Comparison of ENCODE assay signal across 6 cellular contexts in the genomic region with DNA sequence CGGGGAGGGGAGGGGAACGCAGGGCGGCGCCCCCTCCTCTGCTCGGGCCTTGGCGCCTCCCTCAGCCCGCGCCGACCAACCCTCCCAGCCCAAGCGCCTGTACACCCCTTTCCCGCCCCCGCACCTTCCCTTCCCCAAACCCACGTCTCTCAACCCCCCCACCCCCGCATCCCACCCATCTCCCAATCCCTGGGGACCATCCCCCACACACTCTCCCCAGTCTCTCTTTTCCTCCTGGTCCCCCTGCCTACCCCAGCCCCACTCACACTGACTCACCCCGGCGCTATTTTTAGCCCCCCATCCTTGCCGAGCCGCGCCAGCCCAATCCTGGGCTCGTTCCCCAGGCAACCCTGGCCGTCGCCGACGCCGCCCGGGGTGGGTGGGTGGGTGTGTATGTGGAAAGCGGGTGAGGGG. TPM values are rescaled to one million over a fixed set of nuclear protein-coding genes. Genes with fewer than 3 reads are reported as not detected.
DNase-seq lines count a peak whose midpoint lies in the region; TF ChIP-seq lines count a peak whose summit lies in the region.

No MANE protein-coding gene starts in this region.

- no peaks in the 10 kb centered on the region for H3K27me3 Mint-ChIP-seq in activated CD4-positive, alpha-beta memory T cell treated with anti-CD3 and anti-CD28 coated beads for 36 hours
- H3K27me3 Mint-ChIP-seq in activated CD4-positive, alpha-beta memory T cell treated with anti-CD3 and anti-CD28 coated beads, Interleukin-2, amount 10 ng/mL, durations not matched to agents 7 days and 5 days = no peaks in the 10 kb centered on the region

- H3K36me3 ChIP-seq in trophoblast cell (ENCODE audit: control insufficient read depth in 1 of 2, insufficient read depth in 2 of 2, low read length in 2 of 2) = peaks cover 0 to 4% of the 10 kb centered on the region in 2 experiments

- no peak overlapping the region for H3K4me3 Mint-ChIP-seq in activated CD4-positive, alpha-beta memory T cell treated with anti-CD3 and anti-CD28 coated beads for 36 hours
- H3K4me3 Mint-ChIP-seq in activated CD4-positive, alpha-beta memory T cell treated with anti-CD3 and anti-CD28 coated beads, Interleukin-2, amount 10 ng/mL, durations not matched to agents 7 days and 5 days = no peak overlapping the region

- H3K23ac ChIP-seq in trophoblast cell (ENCODE audit: low read length) = no peak overlapping the region

- H2BK5ac ChIP-seq in trophoblast cell (ENCODE audit: low read depth, low read length, poor library complexity) = peak overlapping the region; percentile 60

- peak overlapping the region; percentile 91 for H3K14ac ChIP-seq in trophoblast cell (ENCODE audit: low read length)

- peaks cover 34% of the 10 kb centered on the region for H3K79me1 ChIP-seq in trophoblast cell (ENCODE audit: low read length)

- H3K79me2 ChIP-seq in trophoblast cell (ENCODE audit: control insufficient read depth, insufficient read depth, low read length, poor library complexity) = peaks cover 11% of the 10 kb centered on the region

- H2AK5ac ChIP-seq in trophoblast cell (ENCODE audit: low read length) = peak overlapping the region; percentile 66

- peak overlapping the region; percentile 95 for H3K18ac ChIP-seq in trophoblast cell (ENCODE audit: low read length)

- peaks cover 39 to 49% of the 10 kb centered on the region in 2 experiments for H3K4me1 ChIP-seq in trophoblast cell (ENCODE audit: control insufficient read depth in 1 of 2, insufficient read depth in 2 of 2, low read length in 2 of 2)

- intact Hi-C loops in activated CD4-positive, alpha-beta memory T cell treated with anti-CD3 and anti-CD28 coated beads for 36 hours (cut with micrococcal nuclease) = no loop called here
- intact Hi-C loops in dorsolateral prefrontal cortex (cut with DNase I) = loop anchor here in 1 of 2 donors (2.0 kb wide), 1 partner anchor 38 kb away; a partner anchor contains a TSS

- peak overlapping the region; percentile 60 to 97 (median 87) for H3K4me3 ChIP-seq in dorsolateral prefrontal cortex
- H3K4me3 ChIP-seq in trophoblast cell (ENCODE audit: low read depth, low read length) = peak overlapping the region; percentile 78

- POLR2A ChIA-PET in activated CD4-positive, alpha-beta memory T cell treated with anti-CD3 and anti-CD28 coated beads for 36 hours (lab: Charles Lee) = interaction anchor here (1.2 to 2.0 kb wide), 4 partner anchors 10 to 38 kb away, joined by 4 to 10 read pairs (median 6); a partner anchor contains a TSS
- POLR2A ChIA-PET in activated CD4-positive, alpha-beta memory T cell treated with anti-CD3 and anti-CD28 coated beads, Interleukin-2, amount 10 ng/mL, durations not matched to agents 7 days and 5 days (lab: Charles Lee) = interaction anchor here (1.0 to 10.0 kb wide), 9 partner anchors 10 to 158 kb away, joined by 3 to 106 read pairs (median 10); a partner anchor contains a TSS

- TF ChIP-seq CTCF in dorsolateral prefrontal cortex (IDR thresholded peaks at IDR 0.05 in 54 of 56, conservative IDR thresholded peaks at IDR 0.05 in 2 of 56; ENCODE audit: low read depth in 1 of 56, partially characterized antibody in 56 of 56) = no peak

- H3K4ac ChIP-seq in trophoblast cell (ENCODE audit: low read depth, low read length) = peak overlapping the region; percentile 50

- H3K9me3 ChIP-seq in trophoblast cell (ENCODE audit: insufficient read depth, low read depth, low read length) = peaks cover 4% of the 10 kb centered on the region

- no peaks in the 10 kb centered on the region for H3K9me3 Mint-ChIP-seq in activated CD4-positive, alpha-beta memory T cell treated with anti-CD3 and anti-CD28 coated beads for 36 hours
- H3K9me3 Mint-ChIP-seq in activated CD4-positive, alpha-beta memory T cell treated with anti-CD3 and anti-CD28 coated beads, Interleukin-2, amount 10 ng/mL, durations not matched to agents 7 days and 5 days = no peaks in the 10 kb centered on the region

- peak overlapping the region; percentile 94 for H3K4me2 ChIP-seq in trophoblast cell (ENCODE audit: low read length)

- CTCF ChIA-PET in activated CD4-positive, alpha-beta memory T cell treated with anti-CD3 and anti-CD28 coated beads for 36 hours (lab: Charles Lee) = interaction anchor here (2.5 to 7.0 kb wide), 3 partner anchors 10 to 37 kb away, joined by 22 to 107 read pairs (median 48); a partner anchor contains a TSS
- CTCF ChIA-PET in activated CD4-positive, alpha-beta memory T cell treated with anti-CD3 and anti-CD28 coated beads, Interleukin-2, amount 10 ng/mL, durations not matched to agents 7 days and 5 days (lab: Charles Lee) = interaction anchor here (1.1 to 3.4 kb wide), 5 partner anchors 38 to 171 kb away, joined by 4 to 64 read pairs (median 23); a partner anchor contains a TSS

- H4K12ac ChIP-seq in trophoblast cell (ENCODE audit: low read depth, low read length) = peak overlapping the region; percentile 21

- H3K27ac ChIP-seq in dorsolateral prefrontal cortex = peak overlapping the region; percentile 85 to 100 (median 99)
- peak overlapping the region; percentile 91 for H3K27ac ChIP-seq in trophoblast cell (ENCODE audit: low read depth, low read length)

- H2BK12ac ChIP-seq in trophoblast cell (ENCODE audit: low read length) = no peak overlapping the region

- H3K27ac Mint-ChIP-seq in activated CD4-positive, alpha-beta memory T cell treated with anti-CD3 and anti-CD28 coated beads for 36 hours = peak overlapping the region; percentile 80
- H3K27ac Mint-ChIP-seq in activated CD4-positive, alpha-beta memory T cell treated with anti-CD3 and anti-CD28 coated beads, Interleukin-2, amount 10 ng/mL, durations not matched to agents 7 days and 5 days = no peak overlapping the region

- DNase-seq in activated CD4-positive, alpha-beta memory T cell treated with anti-CD3 and anti-CD28 coated beads for 36 hours = peak; percentile 53
- no peak for DNase-seq in activated CD4-positive, alpha-beta memory T cell treated with anti-CD3 and anti-CD28 coated beads, Interleukin-2, amount 10 ng/mL, durations not matched to agents 7 days and 5 days
- peak in 7 of 10 donors; percentile 43 to 88 (median 72) for DNase-seq in dorsolateral prefrontal cortex
- no peak for DNase-seq in trophoblast cell
- DNase-seq in activated CD4-positive, CD25-positive, alpha-beta regulatory T cell treated with anti-CD3 and anti-CD28 coated beads, Interleukin-2, amount 50 U/mL, for 72 hours = no peak
- DNase-seq in SK-N-DZ (ENCODE audit: low spot score) = no peak

- H3K27me3 ChIP-seq in dorsolateral prefrontal cortex (no peaks in the 10 kb centered on the region), trophoblast cell (ENCODE audit: insufficient read depth, low read length) (no peaks in the 10 kb centered on the region)

- H4K8ac ChIP-seq in trophoblast cell (ENCODE audit: low read depth, low read length) = peak overlapping the region; percentile 91

- H2BK120ac ChIP-seq in trophoblast cell (ENCODE audit: insufficient read depth, low read length, poor library complexity) = peak overlapping the region; percentile 85

- peak overlapping the region; percentile 28 for H2AFZ ChIP-seq in trophoblast cell (ENCODE audit: insufficient read depth, low read length, poor library complexity)

- peaks cover 6% of the 10 kb centered on the region for H3K36me3 Mint-ChIP-seq in activated CD4-positive, alpha-beta memory T cell treated with anti-CD3 and anti-CD28 coated beads for 36 hours
- peaks cover 20% of the 10 kb centered on the region for H3K36me3 Mint-ChIP-seq in activated CD4-positive, alpha-beta memory T cell treated with anti-CD3 and anti-CD28 coated beads, Interleukin-2, amount 10 ng/mL, durations not matched to agents 7 days and 5 days (ENCODE audit: low read depth)

- peak overlapping the region; percentile 87 for H4K91ac ChIP-seq in trophoblast cell (ENCODE audit: low read depth, low read length)

- WGBS in trophoblast cell (ENCODE audit: extremely low coverage, insufficient coverage, insufficient read length) = no CpG with 5 or more reads among the region's 27 CpGs

- H3K4me1 Mint-ChIP-seq in activated CD4-positive, alpha-beta memory T cell treated with anti-CD3 and anti-CD28 coated beads for 36 hours (ENCODE audit: low read depth) = peaks cover 59% of the 10 kb centered on the region
- peaks cover 49% of the 10 kb centered on the region for H3K4me1 Mint-ChIP-seq in activated CD4-positive, alpha-beta memory T cell treated with anti-CD3 and anti-CD28 coated beads, Interleukin-2, amount 10 ng/mL, durations not matched to agents 7 days and 5 days

- H3K9ac ChIP-seq in trophoblast cell (ENCODE audit: low read length) = peak overlapping the region; percentile 68

RNA-seq across cellular contexts. Expression of a gene that starts 11.7 kb away (rescaled TPM):
- total RNA-seq in activated CD4-positive, alpha-beta memory T cell treated with anti-CD3 and anti-CD28 coated beads for 36 hours = 10 to 100 TPM; 56.9 to 64.2 TPM
- total RNA-seq in activated CD4-positive, alpha-beta memory T cell treated with anti-CD3 and anti-CD28 coated beads, Interleukin-2, amount 10 ng/mL, durations not matched to agents 7 days and 5 days = 10 to 100 TPM; 86.5 to 88.8 TPM
- 100 to 1,000 TPM in 70 of 120 experiments, 10 to 100 TPM in 50; 76.5 to 169 (median 103) TPM for total RNA-seq in dorsolateral prefrontal cortex
- polyA plus RNA-seq in trophoblast cell (2013) = 36.7 and 39.1 TPM in 2 replicates
- polyA plus RNA-seq in SK-N-DZ (2014; cell fraction: cytosol; rRNA removed) = 14.2 and 17.4 TPM in 2 replicates
- polyA plus RNA-seq in SK-N-DZ (2014; cell fraction: nucleus; rRNA removed) = 35.7 and 42.1 TPM in 2 replicates

RNA-seq across cellular contexts. Expression of a gene that starts 21.2 kb away (rescaled TPM):
- under 1 TPM; 0.61 to 0.81 TPM for total RNA-seq in activated CD4-positive, alpha-beta memory T cell treated with anti-CD3 and anti-CD28 coated beads for 36 hours
- under 1 TPM; 0.45 to 0.91 TPM for total RNA-seq in activated CD4-positive, alpha-beta memory T cell treated with anti-CD3 and anti-CD28 coated beads, Interleukin-2, amount 10 ng/mL, durations not matched to agents 7 days and 5 days
- total RNA-seq in dorsolateral prefrontal cortex = 1 to 10 TPM in 112 of 120 experiments, under 1 TPM in 8; 0.46 to 5.4 (median 2.1) TPM
- polyA plus RNA-seq in trophoblast cell (2013) = 1.4 TPM in 2 replicates
- 1.0 and 2.0 TPM in 2 replicates for polyA plus RNA-seq in SK-N-DZ (2014; cell fraction: cytosol; rRNA removed)
- 0.28 and 0.99 TPM in 2 replicates for polyA plus RNA-seq in SK-N-DZ (2014; cell fraction: nucleus; rRNA removed)

RNA-seq across cellular contexts. Expression of a gene that starts 21.7 kb away (rescaled TPM):
- total RNA-seq in activated CD4-positive, alpha-beta memory T cell treated with anti-CD3 and anti-CD28 coated beads for 36 hours = 10 to 100 TPM; 46.6 to 54.7 TPM
- total RNA-seq in activated CD4-positive, alpha-beta memory T cell treated with anti-CD3 and anti-CD28 coated beads, Interleukin-2, amount 10 ng/mL, durations not matched to agents 7 days and 5 days = 10 to 100 TPM; 30.6 to 32.7 TPM
- 10 to 100 TPM; 16.2 to 58.0 (median 31.5) TPM for total RNA-seq in dorsolateral prefrontal cortex
- polyA plus RNA-seq in trophoblast cell (2013) = 57.4 and 59.4 TPM in 2 replicates
- 242 and 265 TPM in 2 replicates for polyA plus RNA-seq in SK-N-DZ (2014; cell fraction: cytosol; rRNA removed)
- 203 and 228 TPM in 2 replicates for polyA plus RNA-seq in SK-N-DZ (2014; cell fraction: nucleus; rRNA removed)

RNA-seq across cellular contexts. Expression of a gene that starts 25.8 kb away (rescaled TPM):
- total RNA-seq in activated CD4-positive, alpha-beta memory T cell treated with anti-CD3 and anti-CD28 coated beads for 36 hours = 10 to 100 TPM; 43.1 to 56.5 TPM
- total RNA-seq in activated CD4-positive, alpha-beta memory T cell treated with anti-CD3 and anti-CD28 coated beads, Interleukin-2, amount 10 ng/mL, durations not matched to agents 7 days and 5 days = 10 to 100 TPM; 46.9 to 52.6 TPM
- 100 to 1,000 TPM in 3 of 120 experiments, 10 to 100 TPM in 117; 22.2 to 145 (median 47.8) TPM for total RNA-seq in dorsolateral prefrontal cortex
- polyA plus RNA-seq in trophoblast cell (2013) = 49.3 and 50.2 TPM in 2 replicates
- polyA plus RNA-seq in SK-N-DZ (2014; cell fraction: cytosol; rRNA removed) = 30.2 and 33.4 TPM in 2 replicates
- polyA plus RNA-seq in SK-N-DZ (2014; cell fraction: nucleus; rRNA removed) = 69.8 and 78.5 TPM in 2 replicates

RNA-seq across cellular contexts. Expression of a gene that starts 32.3 kb away (rescaled TPM):
- total RNA-seq in activated CD4-positive, alpha-beta memory T cell treated with anti-CD3 and anti-CD28 coated beads for 36 hours = under 1 TPM in 1 of 2 experiments, not detected in 1; 0.29 TPM
- total RNA-seq in activated CD4-positive, alpha-beta memory T cell treated with anti-CD3 and anti-CD28 coated beads, Interleukin-2, amount 10 ng/mL, durations not matched to agents 7 days and 5 days = under 1 TPM in 1 of 2 experiments, not detected in 1; 0.23 TPM
- total RNA-seq in dorsolateral prefrontal cortex = 100 to 1,000 TPM in 4 of 120 experiments, 10 to 100 TPM in 116; 30.7 to 105 (median 68.9) TPM
- polyA plus RNA-seq in trophoblast cell (2013) = 0.04 and 0.07 TPM in 2 replicates
- polyA plus RNA-seq in SK-N-DZ (2014; cell fraction: cytosol; rRNA removed) = 4.3 and 4.9 TPM in 2 replicates
- 57.8 and 173 TPM in 2 replicates for polyA plus RNA-seq in SK-N-DZ (2014; cell fraction: nucleus; rRNA removed)

Comparison
In these comparisons a context has a peak if more than half of its experiments do, and no peak if none do; other contexts are left out.
1. DNase-seq: peak in activated CD4-positive, alpha-beta memory T cell treated with anti-CD3 and anti-CD28 coated beads for 36 hours (single experiment) and dorsolateral prefrontal cortex (7 of 10); none in activated CD4-positive, alpha-beta memory T cell treated with anti-CD3 and anti-CD28 coated beads, Interleukin-2, amount 10 ng/mL, durations not matched to agents 7 days and 5 days (single experiment), trophoblast cell (0 of 2), activated CD4-positive, CD25-positive, alpha-beta regulatory T cell treated with anti-CD3 and anti-CD28 coated beads, Interleukin-2, amount 50 U/mL, for 72 hours (single experiment) and SK-N-DZ (single experiment).